1 cellular context compared by ENCODE assay signal in the genomic region with DNA sequence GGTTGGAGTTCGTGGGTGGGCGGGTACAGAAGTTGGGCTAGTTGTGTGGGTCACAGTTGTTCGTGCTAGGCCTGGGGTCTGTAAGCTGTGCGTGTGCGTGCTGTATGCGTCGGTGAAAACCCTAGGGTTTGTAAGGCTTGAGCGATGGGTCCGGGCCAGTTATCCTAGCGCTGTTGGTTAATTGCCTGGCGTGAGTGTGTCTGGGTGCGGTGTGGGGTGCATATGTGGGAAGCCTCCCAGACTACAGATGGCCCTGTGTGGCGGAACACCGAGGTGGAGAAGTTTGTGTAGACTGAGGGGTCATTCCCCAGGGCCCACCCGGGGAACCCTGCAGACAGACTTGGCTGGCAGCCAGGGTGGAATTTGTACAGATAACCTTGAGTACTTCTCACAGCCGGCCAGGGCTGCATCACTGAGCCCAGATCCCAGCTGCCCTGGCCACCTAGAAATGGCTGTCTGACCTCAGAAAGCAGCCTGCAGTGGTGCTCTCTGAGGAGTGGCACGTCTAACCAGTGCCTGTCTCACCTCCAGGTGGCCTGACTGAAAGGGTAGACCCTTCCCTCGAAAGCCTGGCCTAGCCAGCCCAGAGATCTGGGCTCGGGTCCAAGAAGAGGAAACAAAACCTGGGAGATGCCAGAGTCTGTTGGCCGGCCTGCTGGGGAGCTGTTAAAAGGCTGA.
A peak's percentile ranks its signal among the peaks of the same experiment; 100 is the strongest.
TF ChIP-seq lines count a peak whose summit lies in the region.

No MANE protein-coding gene starts in this region.

TF ChIP-seq in HepG2, 621 proteins besides CTCF, POLR2A, EP300 and RAD21 (continues in another document):
- no peak for TF ChIP-seq ZNF776 (CRISPR knock-in tag; IDR thresholded peaks at IDR 0.05)
- peak; percentile 74 for TF ChIP-seq ZNF263 (CRISPR knock-in tag; IDR thresholded peaks at IDR 0.05)
- TF ChIP-seq, protein P1, sequence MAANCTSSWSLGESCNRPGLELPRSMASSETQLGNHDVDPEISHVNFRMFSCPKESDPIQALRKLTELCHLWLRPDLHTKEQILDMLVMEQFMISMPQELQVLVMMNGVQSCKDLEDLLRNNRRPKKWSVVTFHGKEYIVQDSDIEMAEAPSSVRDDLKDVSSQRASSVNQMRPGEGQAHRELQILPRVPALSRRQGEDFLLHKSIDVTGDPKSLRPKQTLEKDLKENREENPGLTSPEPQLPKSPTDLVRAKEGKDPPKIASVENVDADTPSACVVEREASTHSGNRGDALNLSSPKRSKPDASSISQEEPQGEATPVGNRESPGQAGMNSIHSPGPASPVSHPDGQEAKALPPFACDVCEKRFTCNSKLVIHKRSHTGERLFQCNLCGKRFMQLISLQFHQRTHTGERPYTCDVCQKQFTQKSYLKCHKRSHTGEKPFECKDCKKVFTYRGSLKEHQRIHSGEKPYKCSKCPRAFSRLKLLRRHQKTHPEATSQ (CRISPR knock-in tag; IDR thresholded peaks at IDR 0.05; ENCODE audit: borderline replicate concordance) = 0 out of 2 replicates have a peak, but pooled peaks have one; percentile 31
- TF ChIP-seq, protein P2, sequence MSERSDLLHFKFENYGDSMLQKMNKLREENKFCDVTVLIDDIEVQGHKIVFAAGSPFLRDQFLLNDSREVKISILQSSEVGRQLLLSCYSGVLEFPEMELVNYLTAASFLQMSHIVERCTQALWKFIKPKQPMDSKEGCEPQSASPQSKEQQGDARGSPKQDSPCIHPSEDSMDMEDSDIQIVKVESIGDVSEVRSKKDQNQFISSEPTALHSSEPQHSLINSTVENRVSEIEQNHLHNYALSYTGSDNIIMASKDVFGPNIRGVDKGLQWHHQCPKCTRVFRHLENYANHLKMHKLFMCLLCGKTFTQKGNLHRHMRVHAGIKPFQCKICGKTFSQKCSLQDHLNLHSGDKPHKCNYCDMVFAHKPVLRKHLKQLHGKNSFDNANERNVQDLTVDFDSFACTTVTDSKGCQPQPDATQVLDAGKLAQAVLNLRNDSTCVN (CRISPR knock-in tag; IDR thresholded peaks at IDR 0.05; ENCODE audit: borderline replicate concordance) = peak; percentile 13; the same call in 1 of the 2 replicates
- TF ChIP-seq, protein P3, sequence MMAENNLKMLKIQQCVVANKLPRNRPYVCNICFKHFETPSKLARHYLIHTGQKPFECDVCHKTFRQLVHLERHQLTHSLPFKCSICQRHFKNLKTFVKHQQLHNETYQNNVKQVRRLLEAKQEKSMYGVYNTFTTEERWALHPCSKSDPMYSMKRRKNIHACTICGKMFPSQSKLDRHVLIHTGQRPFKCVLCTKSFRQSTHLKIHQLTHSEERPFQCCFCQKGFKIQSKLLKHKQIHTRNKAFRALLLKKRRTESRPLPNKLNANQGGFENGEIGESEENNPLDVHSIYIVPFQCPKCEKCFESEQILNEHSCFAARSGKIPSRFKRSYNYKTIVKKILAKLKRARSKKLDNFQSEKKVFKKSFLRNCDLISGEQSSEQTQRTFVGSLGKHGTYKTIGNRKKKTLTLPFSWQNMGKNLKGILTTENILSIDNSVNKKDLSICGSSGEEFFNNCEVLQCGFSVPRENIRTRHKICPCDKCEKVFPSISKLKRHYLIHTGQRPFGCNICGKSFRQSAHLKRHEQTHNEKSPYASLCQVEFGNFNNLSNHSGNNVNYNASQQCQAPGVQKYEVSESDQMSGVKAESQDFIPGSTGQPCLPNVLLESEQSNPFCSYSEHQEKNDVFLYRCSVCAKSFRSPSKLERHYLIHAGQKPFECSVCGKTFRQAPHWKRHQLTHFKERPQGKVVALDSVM (CRISPR knock-in tag; IDR thresholded peaks at IDR 0.05) = 0 out of 2 replicates have a peak, but pooled peaks have one; percentile 39
- TF ChIP-seq, protein P4, sequence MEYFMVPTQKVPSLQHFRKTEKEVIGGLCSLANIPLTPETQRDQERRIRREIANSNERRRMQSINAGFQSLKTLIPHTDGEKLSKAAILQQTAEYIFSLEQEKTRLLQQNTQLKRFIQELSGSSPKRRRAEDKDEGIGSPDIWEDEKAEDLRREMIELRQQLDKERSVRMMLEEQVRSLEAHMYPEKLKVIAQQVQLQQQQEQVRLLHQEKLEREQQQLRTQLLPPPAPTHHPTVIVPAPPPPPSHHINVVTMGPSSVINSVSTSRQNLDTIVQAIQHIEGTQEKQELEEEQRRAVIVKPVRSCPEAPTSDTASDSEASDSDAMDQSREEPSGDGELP (IDR thresholded peaks at IDR 0.05; ENCODE audit: borderline replicate concordance, low read depth) = peak; percentile 48; the same call in 1 of the 2 replicates
- TF ChIP-seq ZNF292 (CRISPR knock-in tag; IDR thresholded peaks at IDR 0.05; ENCODE audit: borderline replicate concordance, low read depth) = peak; percentile 64
- peak; percentile 60 for TF ChIP-seq ZFX (CRISPR knock-in tag; IDR thresholded peaks at IDR 0.05; ENCODE audit: low read depth)
- TF ChIP-seq, protein P5, sequence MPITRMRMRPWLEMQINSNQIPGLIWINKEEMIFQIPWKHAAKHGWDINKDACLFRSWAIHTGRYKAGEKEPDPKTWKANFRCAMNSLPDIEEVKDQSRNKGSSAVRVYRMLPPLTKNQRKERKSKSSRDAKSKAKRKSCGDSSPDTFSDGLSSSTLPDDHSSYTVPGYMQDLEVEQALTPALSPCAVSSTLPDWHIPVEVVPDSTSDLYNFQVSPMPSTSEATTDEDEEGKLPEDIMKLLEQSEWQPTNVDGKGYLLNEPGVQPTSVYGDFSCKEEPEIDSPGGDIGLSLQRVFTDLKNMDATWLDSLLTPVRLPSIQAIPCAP (CRISPR knock-in tag; IDR thresholded peaks at IDR 0.05; ENCODE audit: low read depth) = peak; percentile 14; the same call in 1 of the 2 replicates
- 0 out of 2 replicates have a peak, but pooled peaks have one; percentile 1 for TF ChIP-seq CREB1 (IDR thresholded peaks at IDR 0.05)
- no peak for TF ChIP-seq CREB1 (CRISPR knock-in tag; IDR thresholded peaks at IDR 0.05)
- TF ChIP-seq ZMYM2 (CRISPR knock-in tag; IDR thresholded peaks at IDR 0.05) = no peak
- TF ChIP-seq, protein P6, sequence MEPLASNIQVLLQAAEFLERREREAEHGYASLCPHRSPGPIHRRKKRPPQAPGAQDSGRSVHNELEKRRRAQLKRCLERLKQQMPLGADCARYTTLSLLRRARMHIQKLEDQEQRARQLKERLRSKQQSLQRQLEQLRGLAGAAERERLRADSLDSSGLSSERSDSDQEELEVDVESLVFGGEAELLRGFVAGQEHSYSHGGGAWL (CRISPR knock-in tag; IDR thresholded peaks at IDR 0.05) = peak; percentile 40; the same call in 1 of the 2 replicates
- TF ChIP-seq, protein P7, sequence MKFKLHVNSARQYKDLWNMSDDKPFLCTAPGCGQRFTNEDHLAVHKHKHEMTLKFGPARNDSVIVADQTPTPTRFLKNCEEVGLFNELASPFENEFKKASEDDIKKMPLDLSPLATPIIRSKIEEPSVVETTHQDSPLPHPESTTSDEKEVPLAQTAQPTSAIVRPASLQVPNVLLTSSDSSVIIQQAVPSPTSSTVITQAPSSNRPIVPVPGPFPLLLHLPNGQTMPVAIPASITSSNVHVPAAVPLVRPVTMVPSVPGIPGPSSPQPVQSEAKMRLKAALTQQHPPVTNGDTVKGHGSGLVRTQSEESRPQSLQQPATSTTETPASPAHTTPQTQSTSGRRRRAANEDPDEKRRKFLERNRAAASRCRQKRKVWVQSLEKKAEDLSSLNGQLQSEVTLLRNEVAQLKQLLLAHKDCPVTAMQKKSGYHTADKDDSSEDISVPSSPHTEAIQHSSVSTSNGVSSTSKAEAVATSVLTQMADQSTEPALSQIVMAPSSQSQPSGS (CRISPR knock-in tag; IDR thresholded peaks at IDR 0.05) = peak; percentile 15; the same call in 1 of the 2 replicates
- peak; percentile 87; the same call in 1 of the 2 replicates for TF ChIP-seq ZNF264 (CRISPR knock-in tag; IDR thresholded peaks at IDR 0.05)
- no peak for TF ChIP-seq JARID2 (CRISPR knock-in tag; IDR thresholded peaks at IDR 0.05; ENCODE audit: insufficient replicate concordance)
- TF ChIP-seq, protein P8, sequence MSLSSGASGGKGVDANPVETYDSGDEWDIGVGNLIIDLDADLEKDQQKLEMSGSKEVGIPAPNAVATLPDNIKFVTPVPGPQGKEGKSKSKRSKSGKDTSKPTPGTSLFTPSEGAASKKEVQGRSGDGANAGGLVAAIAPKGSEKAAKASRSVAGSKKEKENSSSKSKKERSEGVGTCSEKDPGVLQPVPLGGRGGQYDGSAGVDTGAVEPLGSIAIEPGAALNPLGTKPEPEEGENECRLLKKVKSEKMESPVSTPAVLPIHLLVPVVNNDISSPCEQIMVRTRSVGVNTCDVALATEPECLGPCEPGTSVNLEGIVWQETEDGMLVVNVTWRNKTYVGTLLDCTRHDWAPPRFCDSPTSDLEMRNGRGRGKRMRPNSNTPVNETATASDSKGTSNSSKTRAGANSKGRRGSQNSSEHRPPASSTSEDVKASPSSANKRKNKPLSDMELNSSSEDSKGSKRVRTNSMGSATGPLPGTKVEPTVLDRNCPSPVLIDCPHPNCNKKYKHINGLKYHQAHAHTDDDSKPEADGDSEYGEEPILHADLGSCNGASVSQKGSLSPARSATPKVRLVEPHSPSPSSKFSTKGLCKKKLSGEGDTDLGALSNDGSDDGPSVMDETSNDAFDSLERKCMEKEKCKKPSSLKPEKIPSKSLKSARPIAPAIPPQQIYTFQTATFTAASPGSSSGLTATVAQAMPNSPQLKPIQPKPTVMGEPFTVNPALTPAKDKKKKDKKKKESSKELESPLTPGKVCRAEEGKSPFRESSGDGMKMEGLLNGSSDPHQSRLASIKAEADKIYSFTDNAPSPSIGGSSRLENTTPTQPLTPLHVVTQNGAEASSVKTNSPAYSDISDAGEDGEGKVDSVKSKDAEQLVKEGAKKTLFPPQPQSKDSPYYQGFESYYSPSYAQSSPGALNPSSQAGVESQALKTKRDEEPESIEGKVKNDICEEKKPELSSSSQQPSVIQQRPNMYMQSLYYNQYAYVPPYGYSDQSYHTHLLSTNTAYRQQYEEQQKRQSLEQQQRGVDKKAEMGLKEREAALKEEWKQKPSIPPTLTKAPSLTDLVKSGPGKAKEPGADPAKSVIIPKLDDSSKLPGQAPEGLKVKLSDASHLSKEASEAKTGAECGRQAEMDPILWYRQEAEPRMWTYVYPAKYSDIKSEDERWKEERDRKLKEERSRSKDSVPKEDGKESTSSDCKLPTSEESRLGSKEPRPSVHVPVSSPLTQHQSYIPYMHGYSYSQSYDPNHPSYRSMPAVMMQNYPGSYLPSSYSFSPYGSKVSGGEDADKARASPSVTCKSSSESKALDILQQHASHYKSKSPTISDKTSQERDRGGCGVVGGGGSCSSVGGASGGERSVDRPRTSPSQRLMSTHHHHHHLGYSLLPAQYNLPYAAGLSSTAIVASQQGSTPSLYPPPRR (CRISPR knock-in tag; IDR thresholded peaks at IDR 0.05; ENCODE audit: borderline replicate concordance) = peak; percentile 30
- 0 out of 2 replicates have a peak, but pooled peaks have one; percentile 26 for TF ChIP-seq RBAK (CRISPR knock-in tag; IDR thresholded peaks at IDR 0.05)
- peak; percentile 20; the same call in 1 of the 2 replicates for TF ChIP-seq ZNF232 (CRISPR knock-in tag; IDR thresholded peaks at IDR 0.05; ENCODE audit: borderline replicate concordance)
- TF ChIP-seq ZIK1 (CRISPR knock-in tag; IDR thresholded peaks at IDR 0.05; ENCODE audit: borderline replicate concordance, low read depth) = peak; percentile 22; the same call in 1 of the 2 replicates
- TF ChIP-seq MED13 (CRISPR knock-in tag; IDR thresholded peaks at IDR 0.05) = 0 out of 2 replicates have a peak, but pooled peaks have one; percentile 2
- no peak for TF ChIP-seq MXD4 (CRISPR knock-in tag; IDR thresholded peaks at IDR 0.05)
- peak; percentile 25 for TF ChIP-seq SRSF1 (optimal IDR thresholded peaks at IDR 0.05; ENCODE audit: low read depth, low read length)
- TF ChIP-seq ZSCAN12 (CRISPR knock-in tag; IDR thresholded peaks at IDR 0.05) = no peak
- no peak for TF ChIP-seq ZNF12 (CRISPR knock-in tag; IDR thresholded peaks at IDR 0.05)
- TF ChIP-seq ZNF652 (CRISPR knock-in tag; IDR thresholded peaks at IDR 0.05; ENCODE audit: borderline replicate concordance, low read depth) = no peak
- TF ChIP-seq IRX3 (CRISPR knock-in tag; IDR thresholded peaks at IDR 0.05; ENCODE audit: borderline replicate concordance, low read depth) = 0 out of 2 replicates have a peak, but pooled peaks have one; percentile 19
- peak; percentile 51; the same call in 1 of the 2 replicates for TF ChIP-seq DPF2 (CRISPR knock-in tag; IDR thresholded peaks at IDR 0.05; ENCODE audit: borderline replicate concordance, low read depth)
- TF ChIP-seq KDM1A (CRISPR knock-in tag; IDR thresholded peaks at IDR 0.05) = no peak
- peak; percentile 78 for TF ChIP-seq MTA1 (CRISPR knock-in tag; IDR thresholded peaks at IDR 0.05; ENCODE audit: borderline replicate concordance)
- TF ChIP-seq, protein P9, sequence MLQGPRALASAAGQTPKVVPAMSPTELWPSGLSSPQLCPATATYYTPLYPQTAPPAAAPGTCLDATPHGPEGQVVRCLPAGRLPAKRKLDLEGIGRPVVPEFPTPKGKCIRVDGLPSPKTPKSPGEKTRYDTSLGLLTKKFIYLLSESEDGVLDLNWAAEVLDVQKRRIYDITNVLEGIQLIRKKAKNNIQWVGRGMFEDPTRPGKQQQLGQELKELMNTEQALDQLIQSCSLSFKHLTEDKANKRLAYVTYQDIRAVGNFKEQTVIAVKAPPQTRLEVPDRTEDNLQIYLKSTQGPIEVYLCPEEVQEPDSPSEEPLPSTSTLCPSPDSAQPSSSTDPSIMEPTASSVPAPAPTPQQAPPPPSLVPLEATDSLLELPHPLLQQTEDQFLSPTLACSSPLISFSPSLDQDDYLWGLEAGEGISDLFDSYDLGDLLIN (CRISPR knock-in tag; IDR thresholded peaks at IDR 0.05; ENCODE audit: borderline replicate concordance) = no peak
- TF ChIP-seq ZBTB7B (CRISPR knock-in tag; IDR thresholded peaks at IDR 0.05) = peak; percentile 74
- TF ChIP-seq, protein P10, sequence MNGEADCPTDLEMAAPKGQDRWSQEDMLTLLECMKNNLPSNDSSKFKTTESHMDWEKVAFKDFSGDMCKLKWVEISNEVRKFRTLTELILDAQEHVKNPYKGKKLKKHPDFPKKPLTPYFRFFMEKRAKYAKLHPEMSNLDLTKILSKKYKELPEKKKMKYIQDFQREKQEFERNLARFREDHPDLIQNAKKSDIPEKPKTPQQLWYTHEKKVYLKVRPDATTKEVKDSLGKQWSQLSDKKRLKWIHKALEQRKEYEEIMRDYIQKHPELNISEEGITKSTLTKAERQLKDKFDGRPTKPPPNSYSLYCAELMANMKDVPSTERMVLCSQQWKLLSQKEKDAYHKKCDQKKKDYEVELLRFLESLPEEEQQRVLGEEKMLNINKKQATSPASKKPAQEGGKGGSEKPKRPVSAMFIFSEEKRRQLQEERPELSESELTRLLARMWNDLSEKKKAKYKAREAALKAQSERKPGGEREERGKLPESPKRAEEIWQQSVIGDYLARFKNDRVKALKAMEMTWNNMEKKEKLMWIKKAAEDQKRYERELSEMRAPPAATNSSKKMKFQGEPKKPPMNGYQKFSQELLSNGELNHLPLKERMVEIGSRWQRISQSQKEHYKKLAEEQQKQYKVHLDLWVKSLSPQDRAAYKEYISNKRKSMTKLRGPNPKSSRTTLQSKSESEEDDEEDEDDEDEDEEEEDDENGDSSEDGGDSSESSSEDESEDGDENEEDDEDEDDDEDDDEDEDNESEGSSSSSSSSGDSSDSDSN (CRISPR knock-in tag; IDR thresholded peaks at IDR 0.05) = peak; percentile 42
- TF ChIP-seq SOX6 (IDR thresholded peaks at IDR 0.05) = no peak
- TF ChIP-seq SOX6 (CRISPR knock-in tag; IDR thresholded peaks at IDR 0.05) = peak; percentile 48; the same call in 1 of the 2 replicates
- TF ChIP-seq ZBTB21 (CRISPR knock-in tag; IDR thresholded peaks at IDR 0.05) = 0 out of 2 replicates have a peak, but pooled peaks have one; percentile 14
- TF ChIP-seq ZFP90 (CRISPR knock-in tag; IDR thresholded peaks at IDR 0.05; ENCODE audit: borderline replicate concordance) = peak; percentile 30; the same call in 1 of the 2 replicates
- TF ChIP-seq ZNF33A (CRISPR knock-in tag; IDR thresholded peaks at IDR 0.05; ENCODE audit: borderline replicate concordance) = 0 out of 2 replicates have a peak, but pooled peaks have one; percentile 45
- TF ChIP-seq YY1 (IDR thresholded peaks at IDR 0.05; ENCODE audit: insufficient read depth, insufficient replicate concordance, low read depth, low read length) = peak; percentile 54
